21 cellular contexts compared by ENCODE assay signal in the genomic region with DNA sequence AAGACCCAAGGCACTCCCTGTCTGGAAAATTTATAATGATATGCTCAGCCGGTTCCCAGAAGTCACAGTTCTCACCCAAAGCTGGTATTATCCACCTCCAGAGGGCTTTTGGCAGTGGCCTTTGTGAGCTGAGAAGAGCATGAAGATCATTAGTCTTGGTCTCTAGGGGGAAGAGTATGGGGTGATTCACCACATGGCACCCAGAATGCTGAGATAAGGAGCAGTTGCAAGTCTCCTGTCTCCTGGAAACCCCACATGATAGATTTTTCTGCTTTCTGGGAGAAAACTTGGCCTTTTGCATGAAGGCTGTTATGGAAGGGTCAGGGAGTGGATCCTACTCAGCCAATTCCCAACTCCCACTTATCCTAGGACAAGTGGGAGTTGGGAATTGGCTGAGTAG.
"Had no signal": no experiment of that assay in that cellular context is flagged by ENCODE, and none has a peak within 500 bp of the region (broad histone marks: within the 10 kb centered on the region; RNA-seq: fewer than 3 reads in every experiment).

No MANE protein-coding gene starts in this region.

- DNase-seq: activated CD4-positive, alpha-beta memory T cell treated with anti-CD3 and anti-CD28 coated beads, Interleukin-2, amount 10 ng/mL, durations not matched to agents 7 days and 5 days; activated CD4-positive, alpha-beta T cell treated with anti-CD3 and anti-CD28 coated beads, Interleukin-2, amount 10 ng/mL, durations not matched to agents 7 days and 5 days; activated CD4-positive, CD25-positive, alpha-beta regulatory T cell treated with anti-CD3 and anti-CD28 coated beads, Interleukin-2, amount 50 U/mL, for 72 hours; activated CD8-positive, alpha-beta memory T cell treated with anti-CD3 and anti-CD28 coated beads, Interleukin-2, amount 50 U/mL, for 48 hours; activated gamma-delta T cell treated with Interleukin-2 at 50 U/mL for 16 hours; activated naive CD8-positive, alpha-beta T cell treated with anti-CD3 and anti-CD28 coated beads, Interleukin-2, amount 50 U/mL, for 24 hours; activated T-cell treated with anti-CD3 and anti-CD28 coated beads, Interleukin-2, amount 50 U/mL, for 24 hours; kidney glomerular epithelial cell; lower lobe of right lung; mesenchymal stem cell; naive thymus-derived CD8-positive, alpha-beta T cell; occipital lobe; posterior cingulate gyrus; right cardiac atrium; stimulated activated CD4-positive, alpha-beta T cell treated with anti-CD3 and anti-CD28 coated beads, Interleukin-2, amount 100 ng/mL, for 48 hours; stimulated activated naive CD4-positive, alpha-beta T cell treated with Interleukin-2 at 50 U/mL for 16 hours; T-helper 1 cell; trophoblast cell had no signal

- ATAC-seq: activated naive CD8-positive, alpha-beta T cell treated with anti-CD3 and anti-CD28 coated beads, Interleukin-2, amount 50 U/mL, for 24 hours; activated T-helper 17 cell treated with anti-CD3 and anti-CD28 coated beads, Interleukin-2, amount 50 U/mL, for 72 hours; left lobe of liver; lower lobe of right lung; naive thymus-derived CD8-positive, alpha-beta T cell; right cardiac atrium had no signal

- H3K4me3 ChIP-seq: esophagus muscularis mucosa, lower lobe of right lung had no signal
